8 cellular contexts compared by ENCODE assay signal in the genomic region with DNA sequence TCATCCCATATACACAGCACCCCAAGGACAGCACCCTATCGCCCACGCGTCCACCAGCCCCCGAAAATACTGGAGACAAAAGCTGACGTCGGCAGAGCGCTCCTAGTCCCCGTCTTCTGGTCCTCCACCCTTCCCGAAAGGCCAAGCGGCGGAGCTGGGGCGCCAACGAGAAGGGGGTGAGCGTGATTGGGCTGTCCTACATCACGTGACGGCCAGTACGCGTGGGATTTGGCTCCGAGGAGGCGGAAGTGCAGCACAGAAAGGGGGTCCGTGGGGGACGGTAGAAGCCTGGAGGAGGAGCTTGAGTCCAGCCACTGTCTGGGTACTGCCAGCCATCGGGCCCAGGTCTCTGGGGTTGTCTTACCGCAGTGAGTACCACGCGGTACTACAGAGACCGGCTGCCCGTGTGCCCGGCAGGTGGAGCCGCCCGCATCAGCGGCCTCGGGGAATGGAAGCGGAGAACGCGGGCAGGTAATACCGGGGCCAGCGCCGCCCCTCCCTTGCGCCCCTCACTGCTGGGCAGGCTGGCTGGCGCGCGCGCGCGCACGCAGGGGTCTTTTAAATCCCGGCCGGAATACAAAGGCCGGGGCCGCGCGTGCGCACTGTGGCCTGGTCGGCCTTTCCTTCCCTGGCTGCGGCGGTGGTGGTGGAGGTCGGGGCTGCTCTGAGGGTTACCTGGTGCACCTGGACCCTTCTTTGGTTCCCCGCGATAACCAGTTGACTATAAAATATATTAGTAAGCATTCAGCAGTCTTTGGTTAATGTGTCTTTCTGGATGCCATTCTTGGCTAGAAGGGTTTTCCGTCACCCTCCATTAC. TPM values are rescaled to one million over a fixed set of nuclear protein-coding genes. Genes with fewer than 3 reads are reported as not detected.
DNase-seq lines count a peak whose midpoint lies in the region; ATAC-seq, FAIRE-seq and TF ChIP-seq lines count a peak whose summit lies in the region.

A gene (plus strand): TSS at position 283 of the 818 bp plus-strand sequence. CDS start 166 bp downstream, at position 449.

- FAIRE-seq in bronchial epithelial cell (lab: Jason Lieb, UNC) = no peak

- peaks cover 14% of the 10 kb centered on the region for H3F3A ChIP-seq in smooth muscle cell (ENCODE audit: low read depth)

- peak within 1 kb of the TSS; percentile 89 for H3K9ac ChIP-seq in smooth muscle cell (ENCODE audit: low read depth)

- H3K4me1 ChIP-seq in smooth muscle cell (ENCODE audit: low read depth) = peaks cover 17% of the 10 kb centered on the region

- CTCF ChIA-PET in AG04449 (lab: Yijun Ruan, JAX) = interaction anchor here (0.9 to 2.8 kb wide), 6 partner anchors 9 to 143 kb away, joined by 3 to 13 read pairs (median 4); a partner anchor contains a TSS

- POLR2A ChIA-PET in AG04449 (lab: Yijun Ruan, JAX) = interaction anchor here (0.5 to 2.0 kb wide), 13 partner anchors 8 to 491 kb away, joined by 3 to 44 read pairs (median 3); a partner anchor contains a TSS

- 1% methylated on average over 61 of the region's 61 CpGs for WGBS in smooth muscle cell (ENCODE audit: low lambda C conversion rate)

- H3K36me3 ChIP-seq in bronchial epithelial cell (ENCODE audit: control insufficient read depth, insufficient read depth, low read length) (peaks cover 4% of the 10 kb centered on the region), smooth muscle cell (ENCODE audit: low read depth) (no peaks in the 10 kb centered on the region)

- H3K9me3 ChIP-seq in smooth muscle cell (replicated peaks; ENCODE audit: low read depth) = no peaks in the 10 kb centered on the region

- H4K20me1 ChIP-seq in smooth muscle cell (ENCODE audit: low read depth) = peaks cover 33% of the 10 kb centered on the region

- H3K4me3 ChIP-seq in AG04449 (ENCODE audit: low read depth, low read length) (peak within 1 kb of the TSS; percentile 98), WI38 (ENCODE audit: low read depth, low read length) (peak within 1 kb of the TSS; percentile 88), bronchial epithelial cell (ENCODE audit: low read depth, low read length) (peak within 1 kb of the TSS; percentile 80), smooth muscle cell (peak within 1 kb of the TSS; percentile 88)

- DNase-seq in AG04449 (ENCODE audit: low read depth, low spot score) (peak; percentile 90), NCI-H2227 (lab: John Stamatoyannopoulos, UW; ENCODE audit: unreplicated experiment) (peak; percentile 99), bronchial epithelial cell (ENCODE audit: low read depth) (peak; percentile 94), iPS-NIHi11 (ENCODE audit: low spot score) (peak; percentile 95), smooth muscle cell (lab: John Stamatoyannopoulos, UW; ENCODE audit: unreplicated experiment) (peak; percentile 92)

- H3K79me2 ChIP-seq in smooth muscle cell (ENCODE audit: low read depth) = peaks cover 70% of the 10 kb centered on the region

- peak within 1 kb of the TSS; percentile 79 for H2AFZ ChIP-seq in smooth muscle cell (ENCODE audit: low read depth)

- H3K27me3 ChIP-seq in bronchial epithelial cell (ENCODE audit: control insufficient read depth, insufficient read depth, low read length) (no peaks in the 10 kb centered on the region), smooth muscle cell (ENCODE audit: low read depth) (no peaks in the 10 kb centered on the region)

- H3K27ac ChIP-seq in smooth muscle cell (ENCODE audit: low read depth) = peak within 1 kb of the TSS; percentile 90

- H3K4me2 ChIP-seq in smooth muscle cell = peak within 1 kb of the TSS; percentile 93

- ATAC-seq in GM18873 (IDR thresholded peaks at IDR 0.05; ENCODE audit: low FRiP score, unreplicated experiment) (peak; percentile 93), HG03139 (IDR thresholded peaks at IDR 0.05; ENCODE audit: unreplicated experiment) (peak; percentile 89)

- peak; percentile 0 for TF ChIP-seq CTCF in AG04449 (IDR thresholded peaks at IDR 0.05; ENCODE audit: insufficient read depth, low read length, missing control alignments)
- no peak for TF ChIP-seq CTCF in WI38 (IDR thresholded peaks at IDR 0.05; ENCODE audit: low read depth, low read length)
- peak; percentile 44 for TF ChIP-seq CTCF in bronchial epithelial cell (IDR thresholded peaks at IDR 0.05; ENCODE audit: insufficient read depth, low read length, severe bottlenecking)
- TF ChIP-seq CTCF in smooth muscle cell (IDR thresholded peaks at IDR 0.05; ENCODE audit: borderline replicate concordance, insufficient read depth, poor library complexity, severe bottlenecking) = no peak

RNA-seq across cellular contexts. Expression of the gene that starts here (rescaled TPM):
- total RNA-seq in bronchial epithelial cell (25.5 and 48.6 TPM in 2 replicates), smooth muscle cell (61.1 and 61.3 TPM in 2 replicates)
- polyA plus RNA-seq in smooth muscle cell = 34.5 and 46.1 TPM in 2 replicates

Comparison
In these comparisons a context has a peak if more than half of its experiments do, and no peak if none do; other contexts are left out.
1. Peak in every context shown above with its lines: DNase-seq, ATAC-seq, H3K4me3 ChIP-seq and H3K27ac ChIP-seq.
2. CTCF ChIP-seq: peak in AG04449 (single experiment) and bronchial epithelial cell (single experiment); none in WI38 (single experiment) and smooth muscle cell (single experiment).